ENCODE assay signal across 17 cellular contexts in the genomic region with DNA sequence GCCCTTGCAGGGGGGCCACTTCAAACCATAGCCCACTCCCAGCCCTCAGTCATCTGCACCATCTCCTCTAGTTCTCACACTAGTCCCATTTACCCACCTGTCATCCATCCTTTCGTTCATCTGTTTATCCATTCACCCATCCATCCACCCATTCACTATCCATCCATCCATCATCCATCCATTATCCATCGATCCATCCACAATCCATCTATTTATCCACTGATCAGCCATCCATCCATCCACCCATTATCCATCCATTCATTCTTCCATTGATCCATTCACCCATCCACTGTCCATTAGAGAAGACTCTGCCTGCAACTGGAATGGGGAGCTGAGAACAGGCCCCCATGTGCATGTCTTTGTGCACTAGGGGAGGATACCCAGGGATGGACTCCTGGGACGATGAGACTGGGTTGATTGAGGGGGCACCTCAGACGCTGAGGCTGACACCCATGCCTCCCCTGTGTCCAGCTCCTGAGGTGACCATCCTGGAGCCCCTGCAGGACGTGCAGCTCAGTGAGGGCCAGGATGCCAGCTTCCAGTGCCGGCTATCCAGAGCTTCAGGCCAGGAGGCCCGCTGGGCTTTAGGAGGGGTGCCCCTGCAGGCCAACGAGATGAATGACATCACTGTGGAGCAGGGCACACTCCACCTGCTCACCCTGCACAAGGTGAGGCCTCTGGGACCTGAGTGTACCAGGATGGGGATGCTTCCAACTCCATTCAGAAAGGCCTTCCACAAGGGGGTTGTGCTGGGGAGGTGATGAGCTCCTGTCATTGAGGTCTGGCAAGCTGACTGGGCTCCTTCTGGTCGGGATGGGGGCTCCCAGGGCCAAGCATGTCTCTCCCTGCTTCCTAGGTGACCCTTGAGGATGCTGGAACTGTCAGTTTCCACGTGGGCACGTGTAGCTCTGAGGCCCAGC.
DNase-seq lines count a peak whose midpoint lies in the region; ATAC-seq, FAIRE-seq and TF ChIP-seq lines count a peak whose summit lies in the region.
"Had no signal": no experiment of that assay in that cellular context is flagged by ENCODE, and none has a peak within 500 bp of the region (broad histone marks: within the 10 kb centered on the region; RNA-seq: fewer than 3 reads in every experiment).

No MANE protein-coding gene starts in this region.

- H3K9me3 ChIP-seq in A549 (no peaks in the 10 kb centered on the region; the same call in 2 of the 3 replicates), OCI-LY7 (ENCODE audit: low read length) (no peaks in the 10 kb centered on the region)
- H3K9me3 ChIP-seq: SJCRH30 had no signal

- peak; percentile 36 to 61; a peak in 3 of 6 replicates for ATAC-seq in A549
- ATAC-seq: foreskin keratinocyte; naive thymus-derived CD8-positive, alpha-beta T cell had no signal

- H3K36me3 ChIP-seq in OCI-LY7 (ENCODE audit: insufficient read depth, low read length), result no peaks in the 10 kb centered on the region
- H3K36me3 ChIP-seq: SJCRH30 had no signal

- FAIRE-seq in A549 (lab: Jason Lieb, UNC), result no peak

- no peak for TF ChIP-seq POLR2A in A549 (IDR thresholded peaks at IDR 0.05; ENCODE audit: low read length)

- POLR2A ChIA-PET in A549 (lab: Yijun Ruan, JAX), result no interaction called here
- POLR2A ChIA-PET in OCI-LY7 (lab: Charles Lee), result no interaction called here

- H3K27ac ChIP-seq in A549, result no peak overlapping the region
- H3K27ac ChIP-seq in OCI-LY7 (ENCODE audit: low read depth, low read length, poor library complexity, severe bottlenecking), result no peak overlapping the region
- H3K27ac ChIP-seq: foreskin keratinocyte, SJCRH30 had no signal

- TF ChIP-seq RAD21 in A549 (conservative IDR thresholded peaks at IDR 0.05 in 1 of 2, IDR thresholded peaks at IDR 0.05 in 1 of 2), result no peak

- no peak for TF ChIP-seq CTCF in A549 (IDR thresholded peaks at IDR 0.05)
- peak; percentile 29 for TF ChIP-seq CTCF in GM12864 (IDR thresholded peaks at IDR 0.05; ENCODE audit: low read depth, low read length, missing control alignments)
- TF ChIP-seq CTCF in OCI-LY7 (conservative IDR thresholded peaks at IDR 0.05; ENCODE audit: low read length), result peak; percentile 40

- H4K20me1 ChIP-seq in OCI-LY7 (ENCODE audit: insufficient read depth, low read length), result no peaks in the 10 kb centered on the region

- DNase-seq in A549 (ENCODE audit: low read depth in 1 of 2, low spot score in 1 of 2) (peak; percentile 13 to 29), GM12864 (ENCODE audit: low read depth) (no peak), OCI-LY7 (ENCODE audit: low spot score) (no peak), iPS DF 4.7 (ENCODE audit: extremely low read depth, low spot score) (peak; percentile 5), NCI-H1694 (lab: John Stamatoyannopoulos, UW) (no peak), HUDEP-2 (lab: John Stamatoyannopoulos, UW; ENCODE audit: unreplicated experiment in 76 of 76) (no peak), COR-L47 (lab: John Stamatoyannopoulos, UW) (no peak), inferior parietal cortex (ENCODE audit: extremely low spot score) (no peak)
- DNase-seq: activated CD4-positive, CD25-positive, alpha-beta regulatory T cell; anterior cingulate cortex; effector CD4-positive, alpha-beta T cell; kidney glomerular epithelial cell; NCI-H1105; NCI-H510A treated with DMSO at 0.1 percent for 48 hours had no signal

- no TSS peak for BruUV-seq in OCI-LY7 (replicated peaks; lab: Mats Ljungman, UMichigan)

- H2AFZ ChIP-seq in OCI-LY7 (ENCODE audit: low read length), result no peak overlapping the region

- intact Hi-C loops in OCI-LY7 (cut with micrococcal nuclease; ENCODE audit: unreplicated experiment), result no loop called here

- H3K9me2 ChIP-seq in OCI-LY7 (ENCODE audit: insufficient read depth, low read length), result no peaks in the 10 kb centered on the region

- 40% methylated on average over 8 of the region's 11 CpGs for WGBS in A549 (ENCODE audit: missing lambda C conversion rate)

- H3K4me3 ChIP-seq in A549 (no peak overlapping the region), GM12864 (ENCODE audit: low read depth, low read length) (no peak overlapping the region), OCI-LY7 (ENCODE audit: low read depth, low read length, poor library complexity, severe bottlenecking) (no peak overlapping the region)
- H3K4me3 ChIP-seq: SJCRH30 had no signal

- H3K4me1 ChIP-seq in A549 (no peaks in the 10 kb centered on the region), OCI-LY7 (ENCODE audit: insufficient read depth, low read length, poor library complexity, severe bottlenecking) (no peaks in the 10 kb centered on the region)
- H3K4me1 ChIP-seq: foreskin keratinocyte, SJCRH30 had no signal

- no peaks in the 10 kb centered on the region for H3K79me2 ChIP-seq in OCI-LY7 (ENCODE audit: insufficient read depth, low read depth, low read length)

- no peak overlapping the region for H3K4me2 ChIP-seq in A549
- no peak overlapping the region for H3K4me2 ChIP-seq in OCI-LY7 (ENCODE audit: low read length)

- CTCF ChIA-PET in A549 (lab: Yijun Ruan, JAX), result interaction anchor here (0.6 kb wide), 1 partner anchor 84 kb away, joined by 3 read pairs; no protein-coding TSS in a partner anchor
- CTCF ChIA-PET in OCI-LY7 (lab: Charles Lee; ENCODE audit: unreplicated experiment), result no interaction called here

- no peak for TF ChIP-seq EP300 in A549 (IDR thresholded peaks at IDR 0.05)

TF ChIP-seq in A549, 52 proteins besides CTCF, POLR2A, EP300 and RAD21:
- TF ChIP-seq RCOR1 (IDR thresholded peaks at IDR 0.05; ENCODE audit: low read depth, low read length) (no peak), KDM1A (IDR thresholded peaks at IDR 0.05; ENCODE audit: low read depth) (no peak), SREBF2 (IDR thresholded peaks at IDR 0.05) (no peak), MAFK (IDR thresholded peaks at IDR 0.05; ENCODE audit: partially characterized antibody) (no peak), ZSCAN20 (CRISPR knock-in tag; IDR thresholded peaks at IDR 0.05) (no peak), TP53 (CRISPR knock-in tag; IDR thresholded peaks at IDR 0.05) (no peak), HOXB5 (CRISPR knock-in tag; IDR thresholded peaks at IDR 0.05) (no peak), FOSL2 (IDR thresholded peaks at IDR 0.05) (no peak), FOSL2 (CRISPR knock-in tag; IDR thresholded peaks at IDR 0.05) (no peak), CBX2 (IDR thresholded peaks at IDR 0.05; ENCODE audit: borderline replicate concordance, low read depth) (no peak), EHF (CRISPR knock-in tag; IDR thresholded peaks at IDR 0.05) (no peak), JUNB (IDR thresholded peaks at IDR 0.05) (no peak), CBX8 (IDR thresholded peaks at IDR 0.05) (no peak), RARB (CRISPR knock-in tag; IDR thresholded peaks at IDR 0.05) (no peak), MAZ (IDR thresholded peaks at IDR 0.05; ENCODE audit: borderline replicate concordance, low read depth, low read length) (no peak), NPAS2 (CRISPR knock-in tag; IDR thresholded peaks at IDR 0.05; ENCODE audit: borderline replicate concordance) (no peak)

Comparison
In these comparisons a context has a peak if more than half of its experiments do, and no peak if none do; other contexts are left out.
1. DNase-seq: peak in A549 (2 of 2) and iPS DF 4.7 (single experiment); none in GM12864 (single experiment), OCI-LY7 (single experiment), NCI-H1694 (single experiment), HUDEP-2 (0 of 76), COR-L47 (single experiment) and inferior parietal cortex (single experiment).